Comparison of ENCODE assay signal across 20 cellular contexts in the genomic region with DNA sequence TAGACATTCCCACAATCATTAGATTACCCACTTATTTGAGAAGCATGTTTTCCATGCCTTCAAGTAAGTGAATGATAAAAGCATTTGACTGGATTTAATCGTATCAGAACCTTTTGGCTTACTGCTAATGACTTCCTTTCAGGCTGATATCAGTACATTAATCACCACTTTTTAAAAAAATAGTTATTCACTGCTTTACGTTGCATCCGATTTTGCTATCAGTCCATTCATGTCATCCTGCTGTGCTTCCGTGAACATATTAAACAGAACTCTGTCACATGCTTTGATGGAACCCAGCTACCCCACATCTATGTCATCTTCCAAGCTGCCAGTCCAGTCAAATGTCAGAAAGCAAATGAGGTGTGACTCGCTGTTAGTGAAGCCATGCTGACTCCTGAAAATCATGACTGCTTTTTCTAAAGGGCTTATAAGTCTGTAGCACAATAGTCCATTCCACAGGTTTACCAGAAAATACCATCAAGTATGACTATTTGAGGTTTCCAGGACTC.
DNase-seq lines count a peak whose midpoint lies in the region; ATAC-seq, FAIRE-seq and TF ChIP-seq lines count a peak whose summit lies in the region.
"Had no signal": no experiment of that assay in that cellular context is flagged by ENCODE, and none has a peak within 500 bp of the region (broad histone marks: within the 10 kb centered on the region; RNA-seq: fewer than 3 reads in every experiment).

No MANE protein-coding gene starts in this region.

- DNase-seq in ELR (ENCODE audit: low read depth), result peak; percentile 86
- DNase-seq in RWPE1 (ENCODE audit: low spot score), result peak; percentile 4
- DNase-seq in fibroblast of mammary gland (ENCODE audit: low read depth), result peak; percentile 61
- DNase-seq in small intestine, result no peak
- no peak for DNase-seq in colonic mucosa
- DNase-seq in T-helper 2 cell treated with Interferon-gamma antibody and Interleukin-4, amounts not matched to agents 5 μg/mL and 100 μg/mL, for 36 hours (ENCODE audit: low spot score), result no peak
- DNase-seq: activated naive CD4-positive, alpha-beta T cell treated with Interleukin-2 at 50 U/mL for 16 hours; central memory CD4-positive, alpha-beta T cell; DND-41; endodermal cell; Kasumi-1; kidney; NCI-H1694 treated with DMSO at 0.1 percent for 48 hours; NCI-H524 treated with DMSO at 0.1 percent for 48 hours; PC-9; posterior cingulate gyrus; stimulated activated naive CD8-positive, alpha-beta T cell treated with anti-CD3 and anti-CD28 coated beads, Interleukin-15, amount 100 ng/mL, for 72 hours had no signal

- CTCF ChIA-PET in RWPE1 (lab: Yijun Ruan, JAX), result no interaction called here

- H3K27me3 Mint-ChIP-seq in T-helper 2 cell treated with Interferon-gamma antibody and Interleukin-4, amounts not matched to agents 5 μg/mL and 100 μg/mL, for 36 hours (ENCODE audit: low read depth), result no peaks in the 10 kb centered on the region

- intact Hi-C loops in colonic mucosa (cut with DNase I), result no loop called here

- no peaks in the 10 kb centered on the region for H3K36me3 Mint-ChIP-seq in T-helper 2 cell treated with Interferon-gamma antibody and Interleukin-4, amounts not matched to agents 5 μg/mL and 100 μg/mL, for 36 hours (ENCODE audit: low read depth)

- peak overlapping the region; percentile 55 for H3K4me2 ChIP-seq in parathyroid adenoma (ENCODE audit: low read length)
- H3K4me2 ChIP-seq: PC-9 had no signal

- H3K27ac ChIP-seq in RWPE1 (no peak overlapping the region), parathyroid adenoma (no peak overlapping the region), small intestine (ENCODE audit: low read depth in 1 of 2, low read length in 1 of 2) (no peak overlapping the region), colonic mucosa (no peak overlapping the region)
- H3K27ac ChIP-seq: PC-9 had no signal

- no peaks in the 10 kb centered on the region for H3K9me3 ChIP-seq in parathyroid adenoma (ENCODE audit: control insufficient read depth, low read length)
- H3K9me3 ChIP-seq in small intestine (ENCODE audit: control insufficient read depth, low read depth), result no peaks in the 10 kb centered on the region
- no peaks in the 10 kb centered on the region for H3K9me3 ChIP-seq in colonic mucosa

- TF ChIP-seq CTCF in RWPE1 (conservative IDR thresholded peaks at IDR 0.05; ENCODE audit: low read depth), result no peak
- TF ChIP-seq CTCF in fibroblast of mammary gland (conservative IDR thresholded peaks at IDR 0.05; ENCODE audit: control insufficient read depth, insufficient read depth, low read depth, low read length), result no peak
- no peak for TF ChIP-seq CTCF in parathyroid adenoma (IDR thresholded peaks at IDR 0.05)
- TF ChIP-seq CTCF in colonic mucosa (IDR thresholded peaks at IDR 0.05), result no peak

- H3K79me2 ChIP-seq in parathyroid adenoma, result no peaks in the 10 kb centered on the region

- POLR2A ChIA-PET in RWPE1 (lab: Yijun Ruan, JAX; ENCODE audit: low non-redundant PET), result no interaction called here

- no peaks in the 10 kb centered on the region for H3K9me3 Mint-ChIP-seq in T-helper 2 cell treated with Interferon-gamma antibody and Interleukin-4, amounts not matched to agents 5 μg/mL and 100 μg/mL, for 36 hours
- H3K9me3 Mint-ChIP-seq: endodermal cell; stimulated activated naive CD8-positive, alpha-beta T cell treated with anti-CD3 and anti-CD28 coated beads, Interleukin-15, amount 100 ng/mL, for 72 hours had no signal

- H3K27me3 ChIP-seq in parathyroid adenoma (ENCODE audit: control insufficient read depth, insufficient read depth, low read length) (no peaks in the 10 kb centered on the region), small intestine (ENCODE audit: control insufficient read depth in 2 of 2, insufficient read depth in 2 of 2, low read length in 2 of 2) (no peaks in the 10 kb centered on the region), colonic mucosa (no peaks in the 10 kb centered on the region)

- H3K4me1 ChIP-seq in parathyroid adenoma, result no peaks in the 10 kb centered on the region
- no peaks in the 10 kb centered on the region for H3K4me1 ChIP-seq in small intestine (ENCODE audit: control insufficient read depth in 2 of 2, insufficient read depth in 1 of 2, low read depth in 1 of 2, low read length in 1 of 2)
- H3K4me1 ChIP-seq in colonic mucosa, result no peaks in the 10 kb centered on the region

- no peak for FAIRE-seq in small intestine (lab: Jason Lieb, UNC)
- FAIRE-seq: kidney had no signal

- H3K4me3 ChIP-seq in fibroblast of mammary gland (ENCODE audit: control insufficient read depth, low read depth, low read length) (no peak overlapping the region), parathyroid adenoma (ENCODE audit: low read depth, low read length) (no peak overlapping the region), small intestine (ENCODE audit: low read depth in 1 of 2, low read length in 2 of 2) (no peak overlapping the region), colonic mucosa (no peak overlapping the region)
- H3K4me3 ChIP-seq: PC-9 had no signal

- 75 to 82% (median 81%) methylated on average over 5 of the region's 5 CpGs for WGBS in small intestine, 3 donors

- no peak overlapping the region for H3K9ac ChIP-seq in parathyroid adenoma
- H3K9ac ChIP-seq in colonic mucosa (ENCODE audit: low read depth in 2 of 2, low read length in 2 of 2), result no peak overlapping the region

- H3K36me3 ChIP-seq in parathyroid adenoma (ENCODE audit: control insufficient read depth, insufficient read depth, low read length) (no peaks in the 10 kb centered on the region), small intestine (ENCODE audit: control insufficient read depth in 2 of 2, insufficient read depth in 2 of 2, low read length in 2 of 2) (no peaks in the 10 kb centered on the region), colonic mucosa (no peaks in the 10 kb centered on the region)

- no peak overlapping the region for H3K27ac Mint-ChIP-seq in T-helper 2 cell treated with Interferon-gamma antibody and Interleukin-4, amounts not matched to agents 5 μg/mL and 100 μg/mL, for 36 hours
- H3K27ac Mint-ChIP-seq: endodermal cell; stimulated activated naive CD8-positive, alpha-beta T cell treated with anti-CD3 and anti-CD28 coated beads, Interleukin-15, amount 100 ng/mL, for 72 hours had no signal

- H3K4me3 Mint-ChIP-seq in T-helper 2 cell treated with Interferon-gamma antibody and Interleukin-4, amounts not matched to agents 5 μg/mL and 100 μg/mL, for 36 hours, result no peak overlapping the region
- H3K4me3 Mint-ChIP-seq: endodermal cell; stimulated activated naive CD8-positive, alpha-beta T cell treated with anti-CD3 and anti-CD28 coated beads, Interleukin-15, amount 100 ng/mL, for 72 hours had no signal

- no peaks in the 10 kb centered on the region for H3K4me1 Mint-ChIP-seq in T-helper 2 cell treated with Interferon-gamma antibody and Interleukin-4, amounts not matched to agents 5 μg/mL and 100 μg/mL, for 36 hours (ENCODE audit: low read depth)
- H3K4me1 Mint-ChIP-seq: stimulated activated naive CD8-positive, alpha-beta T cell treated with anti-CD3 and anti-CD28 coated beads, Interleukin-15, amount 100 ng/mL, for 72 hours had no signal

- ATAC-seq in HG03378 (IDR thresholded peaks at IDR 0.05; ENCODE audit: unreplicated experiment), result no peak
- ATAC-seq: activated CD4-positive, CD25-positive, alpha-beta regulatory T cell treated with anti-CD3 and anti-CD28 coated beads, Interleukin-2, amount 50 U/mL, for 24 hours; stimulated activated naive CD8-positive, alpha-beta T cell treated with anti-CD3 and anti-CD28 coated beads, Interleukin-15, amount 100 ng/mL, for 72 hours had no signal

- no peak overlapping the region for H2AFZ ChIP-seq in parathyroid adenoma
- H2AFZ ChIP-seq: PC-9 had no signal

Comparison
In these comparisons a context has a peak if more than half of its experiments do, and no peak if none do; other contexts are left out.
1. DNase-seq: peak in ELR (single experiment), RWPE1 (single experiment) and fibroblast of mammary gland (single experiment); none in small intestine (single experiment), colonic mucosa (single experiment) and T-helper 2 cell treated with Interferon-gamma antibody and Interleukin-4, amounts not matched to agents 5 μg/mL and 100 μg/mL, for 36 hours (single experiment).